In genomic region chr1:6872573-6873261, GRCh38 we compare ENCODE assay signal across 23 cellular contexts.
DNase-seq lines count a peak whose midpoint lies in the region; ATAC-seq, FAIRE-seq and TF ChIP-seq lines count a peak whose summit lies in the region.
"Had no signal": no experiment of that assay in that cellular context is flagged by ENCODE, and none has a peak within 500 bp of the region (broad histone marks: within the 10 kb centered on the region; RNA-seq: fewer than 3 reads in every experiment).

No MANE protein-coding gene starts in this region.

- H2AFZ ChIP-seq in HepG2 (ENCODE audit: low read length) (no peak overlapping the region), astrocyte (ENCODE audit: low read depth, low read length) (no peak overlapping the region)

- H3K27me3 ChIP-seq in liver (ENCODE audit: control insufficient read depth in 4 of 4, insufficient read depth in 4 of 4, low read length in 3 of 4) (no peaks in the 10 kb centered on the region), HepG2 (ENCODE audit: control insufficient read depth in 1 of 2, insufficient read depth in 2 of 2, low read length in 2 of 2) (no peaks in the 10 kb centered on the region), astrocyte (ENCODE audit: insufficient read depth, low read length) (no peaks in the 10 kb centered on the region)
- H3K27me3 ChIP-seq: MG63 had no signal

- CTCF ChIA-PET in HepG2 (lab: Yijun Ruan, JAX; ENCODE audit: low intra/inter-chr PET ratio, low total read pairs): no interaction called here

- H3K36me3 ChIP-seq in liver (ENCODE audit: control insufficient read depth in 4 of 4, insufficient read depth in 3 of 4, low read depth in 1 of 4, low read length in 3 of 4) (peaks cover 0 to 1% (median 0%) of the 10 kb centered on the region in 4 donors), HepG2 (replicated peaks in 1 of 2; ENCODE audit: control insufficient read depth in 1 of 2, insufficient read depth in 2 of 2, low read length in 2 of 2) (peaks cover 4 to 16% of the 10 kb centered on the region in 2 experiments; a peak in 2 of 5 replicates), astrocyte (ENCODE audit: insufficient read depth, low read length) (no peaks in the 10 kb centered on the region)

- intact Hi-C loops in HepG2 (cut with micrococcal nuclease; ENCODE audit: unreplicated experiment): no loop called here

- POLR2A ChIA-PET in HepG2 (lab: Yijun Ruan, JAX): no interaction called here

- no peak for FAIRE-seq in HepG2 (lab: Jason Lieb, UNC)
- FAIRE-seq in astrocyte (lab: Jason Lieb, UNC): peak; percentile 13
- FAIRE-seq: frontal cortex, GM12891, TTC549 had no signal

- H3K9ac ChIP-seq in liver (ENCODE audit: low read depth in 1 of 2, low read length in 2 of 2) (no peak overlapping the region), HepG2 (ENCODE audit: insufficient read depth, low read depth, low read length) (no peak overlapping the region), astrocyte (ENCODE audit: low read length) (no peak overlapping the region)

- no peak for TF ChIP-seq POLR2A in HepG2 (IDR thresholded peaks at IDR 0.05; ENCODE audit: insufficient read depth in 1 of 2, low read depth in 2 of 2, low read length in 2 of 2)

- H3K27ac ChIP-seq in liver (ENCODE audit: low read depth in 1 of 2, low read length in 2 of 2) (no peak overlapping the region), HepG2 (ENCODE audit: extremely low read length, insufficient read depth, low read length) (no peak overlapping the region), astrocyte (ENCODE audit: low read depth, low read length) (peak overlapping the region; percentile 28)

- TF ChIP-seq RAD21 in liver (IDR thresholded peaks at IDR 0.05) (peak in 1 of 2 donors; percentile 7), HepG2 (CRISPR knock-in tag; IDR thresholded peaks at IDR 0.05) (no peak)

- in situ Hi-C loops in HepG2 (cut with HindIII; ENCODE audit: extremely low pct_ligation_motif_present, low pct_unique_long_range_greater_than_20kb): no loop called here

- no peak for ATAC-seq in HepG2

- H3K4me1 Mint-ChIP-seq in astrocyte (ENCODE audit: low read depth, unreplicated experiment): peaks cover 32% of the 10 kb centered on the region

- H3K9me3 Mint-ChIP-seq in astrocyte (ENCODE audit: unreplicated experiment): no peaks in the 10 kb centered on the region
- H3K9me3 Mint-ChIP-seq: activated CD4-positive, alpha-beta T cell treated with anti-CD3 and anti-CD28 coated beads, Interleukin-2, amount 10 ng/mL, durations not matched to agents 24 days and 14 days; H9 had no signal

- H3K4me1 ChIP-seq in liver (ENCODE audit: control insufficient read depth in 4 of 4, insufficient read depth in 4 of 4, low read length in 3 of 4) (peaks cover 0 to 8% (median 2%) of the 10 kb centered on the region in 4 donors), HepG2 (ENCODE audit: insufficient read depth, low read length) (no peaks in the 10 kb centered on the region), astrocyte (ENCODE audit: insufficient read depth, low read length) (peaks cover 41% of the 10 kb centered on the region)

- TF ChIP-seq EP300 in HepG2 (IDR thresholded peaks at IDR 0.05; ENCODE audit: low read depth in 2 of 2, low read length in 2 of 2) (no peak), HepG2 (CRISPR knock-in tag; IDR thresholded peaks at IDR 0.05; ENCODE audit: borderline replicate concordance) (no peak)

- H3K79me2 ChIP-seq in HepG2 (ENCODE audit: insufficient read depth, low read length): no peaks in the 10 kb centered on the region
- peaks cover 21% of the 10 kb centered on the region for H3K79me2 ChIP-seq in astrocyte (ENCODE audit: insufficient read depth, low read length)

- no peak overlapping the region for H3K27ac Mint-ChIP-seq in astrocyte (ENCODE audit: unreplicated experiment)
- H3K27ac Mint-ChIP-seq: activated CD4-positive, alpha-beta T cell treated with anti-CD3 and anti-CD28 coated beads, Interleukin-2, amount 10 ng/mL, durations not matched to agents 24 days and 14 days had no signal

- WGBS in liver: 51% methylated on average over 5 of the region's 5 CpGs
- over 99% methylated on average over 5 of the region's 5 CpGs for WGBS in HepG2 (ENCODE audit: low lambda C conversion rate)

- no peak overlapping the region for H3K4me2 ChIP-seq in HepG2 (ENCODE audit: low read depth, low read length)
- peak overlapping the region; percentile 15 for H3K4me2 ChIP-seq in astrocyte (ENCODE audit: low read length)

- H3K4me3 Mint-ChIP-seq in astrocyte (ENCODE audit: unreplicated experiment): no peak overlapping the region
- H3K4me3 Mint-ChIP-seq: activated CD4-positive, alpha-beta T cell treated with anti-CD3 and anti-CD28 coated beads, Interleukin-2, amount 10 ng/mL, durations not matched to agents 24 days and 14 days; H9 had no signal

- H3K9me3 ChIP-seq in liver (ENCODE audit: control insufficient read depth in 4 of 4, low read length in 3 of 4) (no peaks in the 10 kb centered on the region), HepG2 (ENCODE audit: low read length) (no peaks in the 10 kb centered on the region), astrocyte (ENCODE audit: insufficient read depth, low read depth, low read length) (no peaks in the 10 kb centered on the region)
- H3K9me3 ChIP-seq: MG63 had no signal

- H3K27me3 Mint-ChIP-seq in astrocyte (ENCODE audit: low read depth, unreplicated experiment): no peaks in the 10 kb centered on the region
- H3K27me3 Mint-ChIP-seq: activated CD4-positive, alpha-beta T cell treated with anti-CD3 and anti-CD28 coated beads, Interleukin-2, amount 10 ng/mL, durations not matched to agents 24 days and 14 days had no signal

- H3K4me3 ChIP-seq in liver (ENCODE audit: low read depth in 1 of 3, low read length in 3 of 3): no peak overlapping the region
- H3K4me3 ChIP-seq in HepG2 (replicated peaks in 1 of 3; ENCODE audit: insufficient read depth in 1 of 3, low read depth in 2 of 3, low read length in 3 of 3): no peak overlapping the region
- no peak overlapping the region for H3K4me3 ChIP-seq in astrocyte (ENCODE audit: insufficient read depth, low read depth, low read length)
- H3K4me3 ChIP-seq in fibroblast of the aortic adventitia (ENCODE audit: low read depth, low read length): no peak overlapping the region
- H3K4me3 ChIP-seq: MG63 had no signal

- DNase-seq in HepG2 (ENCODE audit: low spot score) (no peak), astrocyte (ENCODE audit: low read depth) (peak; percentile 33), fibroblast of the aortic adventitia (ENCODE audit: low read depth) (peak; percentile 57), SW 1271 (lab: John Stamatoyannopoulos, UW) (no peak), nucleus accumbens (lab: John Stamatoyannopoulos, UW) (no peak), NCI-H187 treated with DMSO at 0.1 percent for 48 hours (lab: John Stamatoyannopoulos, UW) (no peak), HuH-7.5 (ENCODE audit: low spot score) (no peak)
- DNase-seq: activated CD4-positive, alpha-beta T cell treated with anti-CD3 and anti-CD28 coated beads, Interleukin-2, amount 10 ng/mL, durations not matched to agents 24 days and 14 days; aorta; cortex of kidney; DMS 273 treated with DMSO at 0.1 percent for 48 hours; GDM1; H9; kidney glomerular epithelial cell; MG63; midbrain; NCI-H146; RPMI8226; stimulated activated CD4-positive, alpha-beta T cell treated with anti-CD3 and anti-CD28 coated beads, Interleukin-12 subunit alpha, Interleukin-12 subunit beta, amount 100 ng/mL, for 4 hours had no signal

- BruUV-seq in HepG2 (replicated peaks; lab: Mats Ljungman, UMichigan): no TSS peak

- peak; percentile 4 for TF ChIP-seq CTCF in liver (IDR thresholded peaks at IDR 0.05; ENCODE audit: low read depth, low read length, missing input control)
- no peak for TF ChIP-seq CTCF in HepG2 (CRISPR knock-in tag; IDR thresholded peaks at IDR 0.05)
- no peak for TF ChIP-seq CTCF in astrocyte (IDR thresholded peaks at IDR 0.05; ENCODE audit: insufficient read depth, low read depth, low read length)
- TF ChIP-seq CTCF in fibroblast of the aortic adventitia (IDR thresholded peaks at IDR 0.05; ENCODE audit: insufficient read depth, low read length): no peak

- H4K20me1 ChIP-seq in HepG2 (ENCODE audit: insufficient read depth, low read length) (no peaks in the 10 kb centered on the region), astrocyte (ENCODE audit: insufficient read depth, low read length) (peaks cover 8% of the 10 kb centered on the region)

- H3K36me3 Mint-ChIP-seq in astrocyte (ENCODE audit: low read depth, unreplicated experiment): peaks cover 5% of the 10 kb centered on the region

TF ChIP-seq in liver, 16 proteins besides CTCF, POLR2A, EP300 and RAD21:
- TF ChIP-seq HNF4A (conservative IDR thresholded peaks at IDR 0.05) (peak in 1 of 2 donors; percentile 16), FOXA1 (IDR thresholded peaks at IDR 0.05) (no peak)

TF ChIP-seq in HepG2, 621 proteins besides CTCF, POLR2A, EP300 and RAD21 (continues in another document):
- TF ChIP-seq ZFX (CRISPR knock-in tag; IDR thresholded peaks at IDR 0.05; ENCODE audit: low read depth) (no peak), SP4 (CRISPR knock-in tag; IDR thresholded peaks at IDR 0.05) (no peak), ZBTB1 (CRISPR knock-in tag; IDR thresholded peaks at IDR 0.05; ENCODE audit: borderline replicate concordance) (no peak), ZNF3 (CRISPR knock-in tag; IDR thresholded peaks at IDR 0.05) (no peak), MLLT10 (CRISPR knock-in tag; IDR thresholded peaks at IDR 0.05) (no peak), PRDM10 (CRISPR knock-in tag; IDR thresholded peaks at IDR 0.05; ENCODE audit: low read depth) (no peak), KAT8 (CRISPR knock-in tag; IDR thresholded peaks at IDR 0.05) (no peak)

Comparison
In these comparisons a context has a peak if more than half of its experiments do, and no peak if none do; other contexts are left out.
1. DNase-seq: peak in astrocyte (single experiment) and fibroblast of the aortic adventitia (single experiment); none in HepG2 (single experiment), SW 1271 (0 of 2), nucleus accumbens (0 of 56), NCI-H187 treated with DMSO at 0.1 percent for 48 hours (single experiment) and HuH-7.5 (single experiment).